ENCODE assay signal across 17 cellular contexts in the genomic region with DNA sequence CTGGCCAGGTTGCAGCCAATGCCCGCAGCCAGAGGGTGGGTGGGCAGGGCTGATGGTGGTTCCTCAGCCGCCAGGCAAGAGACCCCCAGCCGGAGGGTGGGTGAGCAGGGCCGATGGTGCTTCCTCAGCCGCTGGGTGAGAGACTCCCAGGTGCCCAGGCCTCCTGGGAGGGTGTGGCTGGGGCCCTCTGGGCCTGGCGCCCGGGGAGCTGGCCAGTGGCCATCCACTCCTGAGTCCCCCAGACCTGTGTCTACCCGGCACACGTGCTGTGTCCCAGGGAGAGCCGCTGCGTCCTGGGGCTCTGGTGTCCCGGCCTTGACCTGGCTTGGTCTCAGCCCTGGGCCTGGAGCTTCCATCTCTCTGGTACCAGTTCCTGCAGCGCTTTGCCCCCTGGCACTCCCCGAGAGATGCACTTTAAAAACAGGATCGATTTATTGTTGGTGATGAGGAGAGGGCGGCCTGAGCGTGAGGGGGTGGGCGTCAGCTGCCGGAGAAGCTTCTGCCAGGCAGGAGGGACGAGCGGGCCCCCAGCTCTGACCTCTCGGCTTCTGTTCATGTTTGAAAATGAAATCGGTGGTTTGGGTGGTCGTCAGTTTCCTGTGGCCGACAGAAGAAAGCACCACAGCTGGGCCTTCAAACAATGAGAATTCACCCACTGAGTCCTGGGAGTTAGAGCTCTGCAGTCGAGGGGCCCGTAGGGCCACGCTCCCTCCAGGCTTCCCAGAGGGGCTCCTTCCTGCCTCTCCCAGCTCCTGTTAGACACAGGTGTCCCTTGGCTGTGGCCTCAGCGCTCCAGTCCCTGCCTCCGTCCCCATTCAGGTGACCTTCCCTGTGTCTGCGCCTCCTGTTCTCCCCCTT. TPM values are rescaled to one million over a fixed set of nuclear protein-coding genes. Genes with fewer than 3 reads are reported as not detected.
DNase-seq lines count a peak whose midpoint lies in the region; ATAC-seq and TF ChIP-seq lines count a peak whose summit lies in the region.
"Had no signal": no experiment of that assay in that cellular context is flagged by ENCODE, and none has a peak within 500 bp of the region (broad histone marks: within the 10 kb centered on the region; RNA-seq: fewer than 3 reads in every experiment).

No MANE protein-coding gene starts in this region.

- H3K4me3 ChIP-seq in H7 (ENCODE audit: insufficient read depth, low read depth, low read length), result no peak overlapping the region
- no peak overlapping the region for H3K4me3 ChIP-seq in left ventricle myocardium inferior
- H3K4me3 ChIP-seq in neuronal stem cell (ENCODE audit: low read length in 2 of 2), result no peak overlapping the region
- H3K4me3 ChIP-seq: GM23338, PC-9, SK-N-MC had no signal

- peak overlapping the region; percentile 54 for H2AK5ac ChIP-seq in neuronal stem cell (ENCODE audit: low read depth, low read length)

- H3K27ac Mint-ChIP-seq in mesothelial cell of epicardium, result no peak overlapping the region
- H3K27ac Mint-ChIP-seq: CD14-positive monocyte, GM23338 had no signal

- H2BK5ac ChIP-seq in neuronal stem cell (ENCODE audit: low read length), result peak overlapping the region; percentile 48

- H3K27ac ChIP-seq in VCaP (peak overlapping the region; percentile 26; the same call in 1 of the 2 replicates), left ventricle myocardium inferior (replicated peaks) (peak overlapping the region; percentile 79), neuronal stem cell (replicated peaks; ENCODE audit: low read length) (no peak overlapping the region)
- H3K27ac ChIP-seq: PC-9, SK-N-MC had no signal

- DNase-seq in H7, result peak; percentile 57
- peak; percentile 70 for DNase-seq in left ventricle myocardium inferior
- no peak for DNase-seq in neuronal stem cell (ENCODE audit: low spot score)
- DNase-seq in mesothelial cell of epicardium (ENCODE audit: low spot score in 2 of 2, unreplicated experiment in 2 of 2), result no peak
- DNase-seq in HCEC 1CT, result no peak
- DNase-seq: Kasumi-1, MM.1S, NCI-H1436, NCI-H2171, NCI-H446, PC-9 had no signal

- H3K18ac ChIP-seq in neuronal stem cell (ENCODE audit: low read length), result peak overlapping the region; percentile 87

- no CpG with 5 or more reads among the region's 31 CpGs for WGBS in neuronal stem cell (ENCODE audit: extremely low coverage in 2 of 2, insufficient read length in 2 of 2, insufficient replicate concordance in 1 of 2), 2 donors

- no peak overlapping the region for H3K23ac ChIP-seq in neuronal stem cell (ENCODE audit: low read depth, low read length, poor library complexity)

- H3K27me3 ChIP-seq in H7 (ENCODE audit: control insufficient read depth, insufficient read depth, low read length) (no peaks in the 10 kb centered on the region), left ventricle myocardium inferior (ENCODE audit: low read depth) (peaks cover 37% of the 10 kb centered on the region), neuronal stem cell (ENCODE audit: control insufficient read depth in 3 of 3, insufficient read depth in 3 of 3, low read depth in 1 of 3, low read length in 3 of 3) (peaks cover 0 to 13% (median 8%) of the 10 kb centered on the region in 3 experiments)

- no peak overlapping the region for H4K8ac ChIP-seq in neuronal stem cell (ENCODE audit: low read depth, low read length)

- intact Hi-C loops in left ventricle myocardium inferior (cut with micrococcal nuclease), result no loop called here

- no peak overlapping the region for H3K4me3 Mint-ChIP-seq in mesothelial cell of epicardium
- H3K4me3 Mint-ChIP-seq: CD14-positive monocyte, GM23338 had no signal

- no peaks in the 10 kb centered on the region for H3K36me3 Mint-ChIP-seq in mesothelial cell of epicardium
- H3K36me3 Mint-ChIP-seq: CD14-positive monocyte had no signal

- H3K9me3 Mint-ChIP-seq in mesothelial cell of epicardium, result no peaks in the 10 kb centered on the region
- H3K9me3 Mint-ChIP-seq: GM23338 had no signal

- H3K14ac ChIP-seq in neuronal stem cell (ENCODE audit: low read length), result no peak overlapping the region

- peak overlapping the region; percentile 65 for H2BK12ac ChIP-seq in neuronal stem cell (ENCODE audit: low read length)

- H2AFZ ChIP-seq in neuronal stem cell (ENCODE audit: low read length), result peak overlapping the region; percentile 74
- H2AFZ ChIP-seq: GM23338, PC-9 had no signal

- H3K4me2 ChIP-seq in neuronal stem cell (ENCODE audit: insufficient read depth, low read length, poor library complexity, severe bottlenecking), result no peak overlapping the region
- H3K4me2 ChIP-seq: GM23338, PC-9 had no signal

- no peak overlapping the region for H2BK120ac ChIP-seq in neuronal stem cell (ENCODE audit: low read depth, low read length)

- H3K4ac ChIP-seq in neuronal stem cell (ENCODE audit: low read length), result no peak overlapping the region

- H3K36me3 ChIP-seq in H7 (replicated peaks; ENCODE audit: control insufficient read depth, insufficient read depth, low read length), result no peaks in the 10 kb centered on the region
- H3K36me3 ChIP-seq in left ventricle myocardium inferior, result no peaks in the 10 kb centered on the region
- H3K36me3 ChIP-seq in neuronal stem cell (replicated peaks in 1 of 2; ENCODE audit: control insufficient read depth in 2 of 2, insufficient read depth in 2 of 2, low read length in 2 of 2), result peaks cover 0 to 3% of the 10 kb centered on the region in 2 donors

- no peak overlapping the region for H4K91ac ChIP-seq in neuronal stem cell (ENCODE audit: low read depth, low read length, poor library complexity)

- no peaks in the 10 kb centered on the region for H3K4me1 Mint-ChIP-seq in mesothelial cell of epicardium
- H3K4me1 Mint-ChIP-seq: CD14-positive monocyte had no signal

- no peak for TF ChIP-seq CTCF in VCaP (conservative IDR thresholded peaks at IDR 0.05)
- TF ChIP-seq CTCF in left ventricle myocardium inferior (IDR thresholded peaks at IDR 0.05; ENCODE audit: borderline replicate concordance), result no peak
- no peak for TF ChIP-seq CTCF in mesothelial cell of epicardium (IDR thresholded peaks at IDR 0.05; ENCODE audit: unreplicated experiment)

- ATAC-seq in HG03097 (IDR thresholded peaks at IDR 0.05; ENCODE audit: low FRiP score, unreplicated experiment) (no peak), GM21515 (IDR thresholded peaks at IDR 0.05; ENCODE audit: unreplicated experiment) (no peak)
- ATAC-seq: GM23338 had no signal

- H3K27me3 Mint-ChIP-seq in mesothelial cell of epicardium (ENCODE audit: low read depth), result peaks cover 13% of the 10 kb centered on the region

- H3K9ac ChIP-seq in neuronal stem cell (ENCODE audit: low read depth, low read length, poor library complexity), result peak overlapping the region; percentile 87

- no peaks in the 10 kb centered on the region for H3K9me3 ChIP-seq in left ventricle myocardium inferior (replicated peaks)
- H3K9me3 ChIP-seq in neuronal stem cell (replicated peaks in 1 of 2; ENCODE audit: control insufficient read depth in 2 of 2, insufficient read depth in 1 of 2, low read depth in 1 of 2, low read length in 2 of 2), result peaks cover 6 to 9% of the 10 kb centered on the region in 2 donors

- H3K4me1 ChIP-seq in left ventricle myocardium inferior, result peaks cover 87% of the 10 kb centered on the region
- H3K4me1 ChIP-seq in neuronal stem cell (ENCODE audit: control insufficient read depth in 2 of 2, insufficient read depth in 1 of 2, low read depth in 1 of 2, low read length in 2 of 2), result peaks cover 10 to 46% of the 10 kb centered on the region in 2 donors

- H2BK15ac ChIP-seq in neuronal stem cell (ENCODE audit: low read length), result no peak overlapping the region

- peaks cover 8% of the 10 kb centered on the region for H3K79me1 ChIP-seq in neuronal stem cell (ENCODE audit: low read depth, low read length)

RNA-seq across cellular contexts. Expression of gene DOK7, which starts 6.5 kb away (rescaled TPM):
- 0.22 and 0.73 TPM in 2 replicates for total RNA-seq in H7 (2014; rRNA removed; shearing (Covaris generic))
- total RNA-seq in left ventricle myocardium inferior (46.7 TPM), mesothelial cell of epicardium (4.0 to 4.8 TPM (median 4.5 TPM) in 3 replicates)
- polyA plus RNA-seq in neuronal stem cell (2013, experiment 1 of 2), result 0.14 TPM
- 0.11 TPM for polyA plus RNA-seq in neuronal stem cell (2013, experiment 2 of 2)
- polyA plus RNA-seq: CD14-positive monocyte had no signal

RNA-seq across cellular contexts. Expression of gene HGFAC, which starts 27.8 kb away (rescaled TPM):
- total RNA-seq in H7 (2014; rRNA removed; shearing (Covaris generic)), result 0.03 and 1.1 TPM in 2 replicates
- total RNA-seq in left ventricle myocardium inferior (0.80 TPM), mesothelial cell of epicardium (1.9 to 2.5 TPM (median 2.0 TPM) in 3 replicates)
- polyA plus RNA-seq in neuronal stem cell (2013, experiment 1 of 2), result 0.59 TPM
- polyA plus RNA-seq in neuronal stem cell (2013, experiment 2 of 2), result 0.61 TPM
- polyA plus RNA-seq: CD14-positive monocyte, GM23338 had no signal

Comparison
In these comparisons a context has a peak if more than half of its experiments do, and no peak if none do; other contexts are left out.
1. DNase-seq: peak in H7 (single experiment) and left ventricle myocardium inferior (single experiment); none in neuronal stem cell (single experiment), mesothelial cell of epicardium (0 of 2) and HCEC 1CT (single experiment).